ENCODE assay signal across 1 cellular context in the genomic region with DNA sequence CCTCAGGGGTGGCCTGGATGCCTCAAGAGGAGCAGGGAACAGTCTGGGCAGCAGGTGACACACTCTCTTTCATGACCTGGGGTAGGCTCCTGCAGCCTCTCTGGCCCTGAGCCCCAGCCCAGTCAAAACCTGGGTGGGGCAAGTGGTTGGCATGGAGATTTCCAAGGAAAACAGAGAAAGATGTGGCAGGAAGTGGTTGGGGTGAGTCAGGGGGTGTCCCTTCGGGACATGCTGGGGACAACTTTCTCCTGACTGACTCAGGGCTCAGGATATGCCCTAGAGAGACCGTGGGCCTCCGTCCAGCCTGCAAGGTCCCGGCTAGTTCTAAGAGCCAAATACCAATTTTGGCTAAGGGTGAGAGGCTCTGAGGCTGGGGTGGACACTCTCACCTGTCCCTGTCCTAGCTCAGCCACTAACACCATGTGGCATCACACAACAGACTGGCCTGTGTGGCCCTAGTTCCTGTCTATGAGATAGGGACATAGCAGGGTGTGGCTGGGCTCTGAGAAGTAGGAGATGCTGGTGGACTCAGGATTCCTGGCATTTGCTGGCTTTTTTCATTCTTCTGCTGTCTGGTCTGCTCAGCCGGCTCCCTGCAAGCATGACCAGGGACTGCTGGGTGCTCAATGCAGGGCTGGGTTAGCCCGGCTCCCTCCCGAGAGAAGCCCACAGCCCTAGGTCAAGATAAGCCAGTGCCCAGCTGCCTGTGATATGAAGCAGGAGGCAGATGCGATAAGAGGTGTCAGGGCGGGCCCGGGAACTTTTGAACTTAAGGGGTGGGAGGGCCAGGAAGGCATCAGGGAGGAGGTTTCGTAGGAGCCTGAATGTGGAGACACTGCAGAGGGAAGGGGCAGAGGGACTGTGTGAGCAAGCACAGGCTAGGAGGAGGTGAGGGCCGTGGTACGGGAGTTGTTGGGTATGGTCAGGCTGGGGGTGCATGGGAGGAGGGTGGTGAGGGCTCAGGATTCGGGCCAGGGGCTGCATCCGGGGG.
TF ChIP-seq lines count a peak whose summit lies in the region.

No MANE protein-coding gene starts in this region.

TF ChIP-seq in IMR-90, 13 proteins besides CTCF, POLR2A, EP300 and RAD21:
- TF ChIP-seq MAFK (IDR thresholded peaks at IDR 0.05; ENCODE audit: low read depth, low read length), result no peak
- TF ChIP-seq, protein P1, sequence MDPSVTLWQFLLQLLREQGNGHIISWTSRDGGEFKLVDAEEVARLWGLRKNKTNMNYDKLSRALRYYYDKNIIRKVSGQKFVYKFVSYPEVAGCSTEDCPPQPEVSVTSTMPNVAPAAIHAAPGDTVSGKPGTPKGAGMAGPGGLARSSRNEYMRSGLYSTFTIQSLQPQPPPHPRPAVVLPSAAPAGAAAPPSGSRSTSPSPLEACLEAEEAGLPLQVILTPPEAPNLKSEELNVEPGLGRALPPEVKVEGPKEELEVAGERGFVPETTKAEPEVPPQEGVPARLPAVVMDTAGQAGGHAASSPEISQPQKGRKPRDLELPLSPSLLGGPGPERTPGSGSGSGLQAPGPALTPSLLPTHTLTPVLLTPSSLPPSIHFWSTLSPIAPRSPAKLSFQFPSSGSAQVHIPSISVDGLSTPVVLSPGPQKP (IDR thresholded peaks at IDR 0.05; ENCODE audit: borderline replicate concordance, low read depth, low read length), result no peak
